Comparison of ENCODE assay signal across 21 cellular contexts in the genomic region with DNA sequence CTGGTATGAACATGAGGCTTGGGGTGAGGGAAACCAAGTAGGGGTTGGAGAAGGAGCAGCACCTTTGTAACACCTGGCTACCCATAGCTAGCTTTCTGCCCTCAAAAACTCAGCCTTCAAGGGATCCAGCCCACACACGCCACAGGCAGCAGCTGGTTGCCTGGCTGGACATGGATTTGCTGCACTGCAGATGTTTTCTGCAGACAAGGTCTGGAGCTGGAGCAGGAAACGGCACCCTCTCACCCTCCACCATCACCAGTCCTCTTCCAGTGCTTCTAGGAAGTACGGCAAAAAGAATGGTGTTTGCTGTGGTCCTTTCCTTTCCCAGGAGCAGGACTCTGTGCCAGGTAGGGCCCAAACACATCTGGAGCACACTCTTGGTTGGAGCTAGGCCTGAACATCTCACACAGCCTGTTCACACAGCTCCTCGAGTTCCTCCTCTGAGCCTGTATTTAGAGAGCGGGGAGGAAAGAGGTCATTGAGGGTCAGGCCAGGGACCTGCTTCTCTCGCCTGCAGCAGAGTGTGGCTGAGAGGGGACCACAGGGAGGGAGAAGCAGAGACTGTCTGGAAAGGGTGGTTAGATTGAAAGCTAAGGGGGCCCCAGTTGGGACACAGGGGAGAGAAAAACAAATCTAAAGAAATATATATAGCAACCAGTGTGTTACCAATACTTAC. TPM values are rescaled to one million over a fixed set of nuclear protein-coding genes. Genes with fewer than 3 reads are reported as not detected.
DNase-seq lines count a peak whose midpoint lies in the region; ATAC-seq and TF ChIP-seq lines count a peak whose summit lies in the region.
"Had no signal": no experiment of that assay in that cellular context is flagged by ENCODE, and none has a peak within 500 bp of the region (broad histone marks: within the 10 kb centered on the region; RNA-seq: fewer than 3 reads in every experiment).

No MANE protein-coding gene starts in this region.

- H3K4me3 Mint-ChIP-seq in activated T-cell treated with anti-CD3 and anti-CD28 coated beads, Interleukin-2, amount 50 U/mL, for 72 hours: no peak overlapping the region
- peak overlapping the region in 1 of 4 donors; percentile 57 for H3K4me3 Mint-ChIP-seq in IgD-negative memory B cell
- H3K4me3 Mint-ChIP-seq: activated B cell treated with CpG ODN at 0.5 μM for 24 hours had no signal

- no peak for DNase-seq in activated T-cell treated with anti-CD3 and anti-CD28 coated beads, Interleukin-2, amount 50 U/mL, for 72 hours
- DNase-seq in activated T-cell treated with anti-CD3 and anti-CD28 coated beads for 4 hours (no peak), neuronal stem cell (ENCODE audit: low spot score) (no peak), posterior cingulate gyrus (no peak), occipital lobe (lab: John Stamatoyannopoulos, UW) (no peak), OCI-LY7 (ENCODE audit: low spot score) (no peak)
- DNase-seq in effector memory CD4-positive, alpha-beta T cell: no peak
- DNase-seq: activated B cell treated with CpG ODN at 0.5 μM for 24 hours; amniotic stem cell; CD8-positive, alpha-beta memory T cell; DMS79 treated with DMSO at 0.1 percent for 48 hours; GOT3; NCI-H146; NCI-H2171 treated with DMSO at 0.1 percent for 48 hours; SIG-M5; spleen; stimulated activated CD4-positive, alpha-beta T cell treated with anti-CD3 and anti-CD28 coated beads, Interleukin-4, amount 100 ng/mL, for 4 hours had no signal

- H2AFZ ChIP-seq in neuronal stem cell (ENCODE audit: low read length): peak overlapping the region; percentile 38
- no peak overlapping the region for H2AFZ ChIP-seq in OCI-LY7 (ENCODE audit: low read length)

- peaks cover 30% of the 10 kb centered on the region for H3K4me1 Mint-ChIP-seq in activated T-cell treated with anti-CD3 and anti-CD28 coated beads, Interleukin-2, amount 50 U/mL, for 72 hours (ENCODE audit: low read depth)
- H3K4me1 Mint-ChIP-seq in IgD-negative memory B cell: peaks cover 16 to 30% (median 19%) of the 10 kb centered on the region in 3 donors

- no peak overlapping the region for H3K4me3 ChIP-seq in effector memory CD4-positive, alpha-beta T cell (ENCODE audit: insufficient read depth, low read depth, low read length, poor library complexity, severe bottlenecking)
- H3K4me3 ChIP-seq in neuronal stem cell (ENCODE audit: low read length in 2 of 2) (no peak overlapping the region), OCI-LY7 (ENCODE audit: low read depth, low read length, poor library complexity, severe bottlenecking) (no peak overlapping the region)
- H3K4me3 ChIP-seq: spleen, vagina had no signal

- CTCF ChIA-PET in OCI-LY7 (lab: Charles Lee; ENCODE audit: unreplicated experiment): interaction anchor here (0.8 kb wide), 1 partner anchor 8 kb away, joined by 3 read pairs; no protein-coding TSS in a partner anchor

- no peak overlapping the region for H3K9ac ChIP-seq in neuronal stem cell (ENCODE audit: low read depth, low read length, poor library complexity)

- H2BK5ac ChIP-seq in neuronal stem cell (ENCODE audit: low read length): no peak overlapping the region

- peaks cover 4% of the 10 kb centered on the region for H3K36me3 ChIP-seq in effector memory CD4-positive, alpha-beta T cell (ENCODE audit: control insufficient read depth, insufficient read depth, low read length)
- H3K36me3 ChIP-seq in neuronal stem cell (replicated peaks in 1 of 2; ENCODE audit: control insufficient read depth in 2 of 2, insufficient read depth in 2 of 2, low read length in 2 of 2) (peaks cover 2 to 8% of the 10 kb centered on the region in 2 donors), OCI-LY7 (ENCODE audit: insufficient read depth, low read length) (peaks cover 12% of the 10 kb centered on the region)

- no peak overlapping the region for H4K8ac ChIP-seq in neuronal stem cell (ENCODE audit: low read depth, low read length)

- peak overlapping the region; percentile 97 for H3K27ac Mint-ChIP-seq in activated T-cell treated with anti-CD3 and anti-CD28 coated beads, Interleukin-2, amount 50 U/mL, for 72 hours
- peak overlapping the region in 2 of 3 donors; percentile 29 to 68 for H3K27ac Mint-ChIP-seq in IgD-negative memory B cell

- ATAC-seq in activated T-cell treated with anti-CD3 and anti-CD28 coated beads, Interleukin-2, amount 50 U/mL, for 72 hours (replicated peaks in 1 of 2): no peak

- POLR2A ChIA-PET in OCI-LY7 (lab: Charles Lee): interaction anchor here (1.0 to 2.0 kb wide), 4 partner anchors 8 to 22 kb away, joined by 3 to 12 read pairs (median 4); no protein-coding TSS in a partner anchor

- no peaks in the 10 kb centered on the region for H3K9me3 Mint-ChIP-seq in activated T-cell treated with anti-CD3 and anti-CD28 coated beads, Interleukin-2, amount 50 U/mL, for 72 hours
- no peaks in the 10 kb centered on the region for H3K9me3 Mint-ChIP-seq in IgD-negative memory B cell
- H3K9me3 Mint-ChIP-seq: activated B cell treated with CpG ODN at 0.5 μM for 24 hours; activated T-helper 1 cell treated with anti-CD3 and anti-CD28 coated beads, Interleukin-12 subunit alpha, Interleukin-12 subunit beta, Interleukin-2, Interleukin-4 antibody, amounts not matched to agents 30 ng/mL and 10 ng/mL and 1 ng/mL, durations not matched to agents 14 hours and 24 hours and 36 hours; CD8-positive, alpha-beta memory T cell had no signal

- no peak overlapping the region for H3K23ac ChIP-seq in neuronal stem cell (ENCODE audit: low read depth, low read length, poor library complexity)

- no peak overlapping the region for H4K91ac ChIP-seq in neuronal stem cell (ENCODE audit: low read depth, low read length, poor library complexity)

- H3K14ac ChIP-seq in neuronal stem cell (ENCODE audit: low read length): no peak overlapping the region

- 0 out of 2 replicates have a peak, but pooled peaks cover 5% of the 10 kb centered on the region for H4K20me1 ChIP-seq in OCI-LY7 (ENCODE audit: insufficient read depth, low read length)

- H3K18ac ChIP-seq in neuronal stem cell (ENCODE audit: low read length): no peak overlapping the region

- H2AK5ac ChIP-seq in neuronal stem cell (ENCODE audit: low read depth, low read length): no peak overlapping the region

- H3K9me3 ChIP-seq in effector memory CD4-positive, alpha-beta T cell (ENCODE audit: control insufficient read depth, low read length): no peaks in the 10 kb centered on the region
- H3K9me3 ChIP-seq in neuronal stem cell (replicated peaks in 1 of 2; ENCODE audit: control insufficient read depth in 2 of 2, insufficient read depth in 1 of 2, low read depth in 1 of 2, low read length in 2 of 2) (no peaks in the 10 kb centered on the region), OCI-LY7 (ENCODE audit: low read length) (no peaks in the 10 kb centered on the region)
- H3K9me3 ChIP-seq: neutrophil, spleen, vagina had no signal

- H3K27me3 ChIP-seq in effector memory CD4-positive, alpha-beta T cell (replicated peaks; ENCODE audit: control insufficient read depth, insufficient read depth, low read length, poor library complexity, severe bottlenecking): no peaks in the 10 kb centered on the region
- H3K27me3 ChIP-seq in neuronal stem cell (ENCODE audit: control insufficient read depth in 3 of 3, insufficient read depth in 3 of 3, low read depth in 1 of 3, low read length in 3 of 3): no peaks in the 10 kb centered on the region
- H3K27me3 ChIP-seq: neutrophil, spleen, vagina had no signal

- H3K36me3 Mint-ChIP-seq in activated T-cell treated with anti-CD3 and anti-CD28 coated beads, Interleukin-2, amount 50 U/mL, for 72 hours (ENCODE audit: insufficient read depth in 2 of 2): peaks cover 10 to 20% of the 10 kb centered on the region in 2 donors
- peaks cover 7% of the 10 kb centered on the region for H3K36me3 Mint-ChIP-seq in IgD-negative memory B cell

- no peak overlapping the region for H2BK120ac ChIP-seq in neuronal stem cell (ENCODE audit: low read depth, low read length)

- H3K4me1 ChIP-seq in effector memory CD4-positive, alpha-beta T cell (ENCODE audit: control insufficient read depth, insufficient read depth, low read length, poor library complexity, severe bottlenecking): peaks cover 16% of the 10 kb centered on the region
- H3K4me1 ChIP-seq in neuronal stem cell (ENCODE audit: control insufficient read depth in 2 of 2, insufficient read depth in 1 of 2, low read depth in 1 of 2, low read length in 2 of 2) (peaks cover 10% of the 10 kb centered on the region in 2 donors), OCI-LY7 (ENCODE audit: insufficient read depth, low read length, poor library complexity, severe bottlenecking) (peaks cover 26% of the 10 kb centered on the region)

- H3K4me2 ChIP-seq in neuronal stem cell (ENCODE audit: insufficient read depth, low read length, poor library complexity, severe bottlenecking): no peak overlapping the region
- no peak overlapping the region for H3K4me2 ChIP-seq in OCI-LY7 (ENCODE audit: low read length)

- peaks cover 24% of the 10 kb centered on the region; the same call in 1 of the 2 replicates for H3K79me2 ChIP-seq in OCI-LY7 (ENCODE audit: insufficient read depth, low read depth, low read length)

- no peaks in the 10 kb centered on the region for H3K9me2 ChIP-seq in OCI-LY7 (ENCODE audit: insufficient read depth, low read length)

- peaks cover 6% of the 10 kb centered on the region for H3K79me1 ChIP-seq in neuronal stem cell (ENCODE audit: low read depth, low read length)

- H3K27me3 Mint-ChIP-seq in activated T-cell treated with anti-CD3 and anti-CD28 coated beads, Interleukin-2, amount 50 U/mL, for 72 hours (ENCODE audit: low read depth): no peaks in the 10 kb centered on the region
- no peaks in the 10 kb centered on the region for H3K27me3 Mint-ChIP-seq in IgD-negative memory B cell
- H3K27me3 Mint-ChIP-seq: activated B cell treated with CpG ODN at 0.5 μM for 24 hours; CD8-positive, alpha-beta memory T cell had no signal

- peak overlapping the region; percentile 40 for H3K27ac ChIP-seq in effector memory CD4-positive, alpha-beta T cell (ENCODE audit: insufficient read depth, low read length, poor library complexity, severe bottlenecking)
- H3K27ac ChIP-seq in neuronal stem cell (replicated peaks; ENCODE audit: low read length) (no peak overlapping the region), OCI-LY7 (ENCODE audit: low read depth, low read length, poor library complexity, severe bottlenecking) (no peak overlapping the region)
- H3K27ac ChIP-seq: neutrophil, vagina had no signal

- TF ChIP-seq CTCF in OCI-LY7 (conservative IDR thresholded peaks at IDR 0.05; ENCODE audit: low read length): no peak

- no TSS peak for BruUV-seq in OCI-LY7 (replicated peaks; lab: Mats Ljungman, UMichigan)

- H3K4ac ChIP-seq in neuronal stem cell (ENCODE audit: low read length): no peak overlapping the region

- intact Hi-C loops in posterior cingulate gyrus (cut with DNase I) (loop anchor here (5.0 to 10.0 kb wide), 2 partner anchors 63 to 160 kb away; a partner anchor contains a TSS), OCI-LY7 (cut with micrococcal nuclease; ENCODE audit: unreplicated experiment) (no loop called here)

- no CpG with 5 or more reads among the region's 6 CpGs for WGBS in neuronal stem cell (ENCODE audit: extremely low coverage in 2 of 2, insufficient read length in 2 of 2, insufficient replicate concordance in 1 of 2), 2 donors

- no peak overlapping the region for H2BK12ac ChIP-seq in neuronal stem cell (ENCODE audit: low read length)

- H2BK15ac ChIP-seq in neuronal stem cell (ENCODE audit: low read length): no peak overlapping the region

RNA-seq across cellular contexts. Expression of a gene that starts 2.7 kb away (rescaled TPM):
- total RNA-seq in activated T-cell treated with anti-CD3 and anti-CD28 coated beads, Interleukin-2, amount 50 U/mL, for 72 hours: 100 to 1,000 TPM; 101 to 110 TPM
- polyA plus RNA-seq in IgD-negative memory B cell: 94.2 TPM
- 75.6 TPM for polyA plus RNA-seq in neuronal stem cell (2013, experiment 1 of 2)
- polyA plus RNA-seq in neuronal stem cell (2013, experiment 2 of 2): 76.4 TPM
- total RNA-seq in occipital lobe: 28.4 TPM
- 41.1 and 56.5 TPM in 2 replicates for total RNA-seq in OCI-LY7 (2014; rRNA removed; shearing (Covaris generic))
- total RNA-seq in OCI-LY7 (2022): 65.5 and 78.4 TPM in 2 replicates

RNA-seq across cellular contexts. Expression of a gene that starts 26.1 kb away (rescaled TPM):
- total RNA-seq in activated T-cell treated with anti-CD3 and anti-CD28 coated beads, Interleukin-2, amount 50 U/mL, for 72 hours: 10 to 100 TPM; 42.3 to 55.3 TPM
- 1.3 TPM for polyA plus RNA-seq in IgD-negative memory B cell
- polyA plus RNA-seq in neuronal stem cell (2013, experiment 1 of 2): 26.2 TPM
- polyA plus RNA-seq in neuronal stem cell (2013, experiment 2 of 2): 25.2 TPM
- total RNA-seq in occipital lobe (30.1 TPM), OCI-LY7 (2022) (50.6 and 54.4 TPM in 2 replicates)
- 24.0 TPM in 2 replicates for total RNA-seq in OCI-LY7 (2014; rRNA removed; shearing (Covaris generic))
